In genomic region chr1:230301820-230302219, GRCh38 we compare ENCODE assay signal across 17 cellular contexts.
"Had no signal": no experiment of that assay in that cellular context is flagged by ENCODE, and none has a peak within 500 bp of the region (broad histone marks: within the 10 kb centered on the region; RNA-seq: fewer than 3 reads in every experiment).

No MANE protein-coding gene starts in this region.

- H3K4me1 Mint-ChIP-seq: nephron progenitor cell had no signal

- H3K27me3 Mint-ChIP-seq: activated CD4-positive, alpha-beta memory T cell treated with anti-CD3 and anti-CD28 coated beads, Interleukin-2, amount 10 ng/mL, durations not matched to agents 7 days and 5 days; activated naive CD8-positive, alpha-beta T cell treated with anti-CD3 and anti-CD28 coated beads, Interleukin-2, amount 50 U/mL, for 24 hours had no signal

- H3K27me3 ChIP-seq: ascending aorta, colonic mucosa, heart left ventricle, tibial artery, uterus had no signal

- H3K4me1 ChIP-seq: ascending aorta, colonic mucosa, tibial artery, uterus had no signal

- H3K9me3 Mint-ChIP-seq: activated CD4-positive, alpha-beta memory T cell treated with anti-CD3 and anti-CD28 coated beads, Interleukin-2, amount 10 ng/mL, durations not matched to agents 7 days and 5 days; activated naive CD8-positive, alpha-beta T cell treated with anti-CD3 and anti-CD28 coated beads, Interleukin-2, amount 50 U/mL, for 24 hours; activated T-cell treated with anti-CD3 and anti-CD28 coated beads, Interleukin-2, amount 50 U/mL, for 72 hours had no signal

- ATAC-seq: activated naive CD8-positive, alpha-beta T cell treated with anti-CD3 and anti-CD28 coated beads, Interleukin-2, amount 50 U/mL, for 24 hours; activated T-cell treated with anti-CD3 and anti-CD28 coated beads, Interleukin-2, amount 50 U/mL, for 72 hours; left lobe of liver had no signal

- FAIRE-seq: endothelial cell of umbilical vein, frontal cortex had no signal

- H3K27ac Mint-ChIP-seq: activated CD4-positive, alpha-beta memory T cell treated with anti-CD3 and anti-CD28 coated beads, Interleukin-2, amount 10 ng/mL, durations not matched to agents 7 days and 5 days; activated naive CD8-positive, alpha-beta T cell treated with anti-CD3 and anti-CD28 coated beads, Interleukin-2, amount 50 U/mL, for 24 hours; activated T-cell treated with anti-CD3 and anti-CD28 coated beads, Interleukin-2, amount 50 U/mL, for 72 hours; nephron progenitor cell had no signal

- H3K27ac ChIP-seq: ascending aorta, colonic mucosa, heart left ventricle, tibial artery, uterus had no signal

- DNase-seq: activated CD4-positive, alpha-beta memory T cell treated with anti-CD3 and anti-CD28 coated beads, Interleukin-2, amount 10 ng/mL, durations not matched to agents 7 days and 5 days; activated CD8-positive, alpha-beta memory T cell treated with anti-CD3 and anti-CD28 coated beads, Interleukin-2, amount 50 U/mL, for 4 hours; activated naive CD4-positive, alpha-beta T cell; activated naive CD8-positive, alpha-beta T cell treated with anti-CD3 and anti-CD28 coated beads, Interleukin-2, amount 50 U/mL, for 24 hours; activated T-cell treated with anti-CD3 and anti-CD28 coated beads, Interleukin-2, amount 50 U/mL, for 72 hours; colonic mucosa; heart left ventricle; nephron progenitor cell; stimulated activated CD4-positive, alpha-beta T cell treated with anti-CD3 and anti-CD28 coated beads, Interleukin-15, amount 100 ng/mL, for 24 hours; stimulated activated CD4-positive, alpha-beta T cell treated with anti-CD3 and anti-CD28 coated beads, Interleukin-4, amount 100 ng/mL, for 24 hours; T1000; tibial artery; uterus had no signal

- H3K4me3 ChIP-seq: ascending aorta, colonic mucosa, heart left ventricle, tibial artery, uterus had no signal

- H3K9me3 ChIP-seq: ascending aorta, colonic mucosa, heart left ventricle, tibial artery, uterus had no signal

- H3K36me3 ChIP-seq: ascending aorta, colonic mucosa, heart left ventricle, tibial artery, uterus had no signal

- H3K4me3 Mint-ChIP-seq: activated CD4-positive, alpha-beta memory T cell treated with anti-CD3 and anti-CD28 coated beads, Interleukin-2, amount 10 ng/mL, durations not matched to agents 7 days and 5 days; activated naive CD8-positive, alpha-beta T cell treated with anti-CD3 and anti-CD28 coated beads, Interleukin-2, amount 50 U/mL, for 24 hours; activated T-cell treated with anti-CD3 and anti-CD28 coated beads, Interleukin-2, amount 50 U/mL, for 72 hours; nephron progenitor cell had no signal
